10 cellular contexts compared by ENCODE assay signal in the genomic region with DNA sequence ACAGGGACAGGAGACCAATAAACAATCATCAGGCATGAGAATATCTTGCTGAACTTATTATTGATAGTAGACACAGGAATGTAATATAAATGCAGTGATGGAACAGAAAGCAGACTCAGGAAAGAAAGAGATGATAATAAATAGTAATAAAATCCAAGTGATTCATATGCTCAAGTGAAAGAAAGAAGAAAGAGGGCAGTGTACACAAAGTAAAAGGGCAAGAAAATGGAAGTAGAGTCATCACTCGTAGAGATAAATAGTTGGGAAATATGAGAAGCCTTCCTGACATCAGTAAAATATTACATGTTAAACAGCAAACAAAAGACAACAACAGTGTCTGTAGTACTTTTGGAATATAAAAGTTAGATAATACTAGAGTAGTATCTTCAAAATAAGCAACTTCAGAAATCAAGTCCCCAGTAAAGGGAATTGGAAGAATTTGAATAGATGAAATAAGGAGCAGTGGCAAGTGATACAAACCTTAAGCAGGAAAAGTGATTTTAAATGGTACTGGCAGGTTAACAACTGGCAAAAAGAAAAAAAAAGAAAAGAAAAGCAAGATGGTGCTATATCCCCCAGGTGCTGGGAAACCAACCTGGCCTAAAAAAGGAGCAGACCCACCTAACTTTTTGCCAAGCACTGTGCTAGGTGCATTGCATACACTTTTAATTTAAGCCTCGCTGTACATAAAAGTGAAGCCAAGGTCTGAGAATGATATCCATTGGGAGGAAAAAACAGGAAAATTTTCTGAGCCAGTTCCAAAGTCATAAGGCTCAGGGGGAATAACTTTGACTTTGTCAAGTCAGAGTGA.
DNase-seq lines count a peak whose midpoint lies in the region; ATAC-seq and TF ChIP-seq lines count a peak whose summit lies in the region.
"Had no signal": no experiment of that assay in that cellular context is flagged by ENCODE, and none has a peak within 500 bp of the region (broad histone marks: within the 10 kb centered on the region; RNA-seq: fewer than 3 reads in every experiment).

No MANE protein-coding gene starts in this region.

- no peaks in the 10 kb centered on the region for H3K36me3 ChIP-seq in colonic mucosa
- no peaks in the 10 kb centered on the region for H3K36me3 ChIP-seq in lung (ENCODE audit: control insufficient read depth in 2 of 2, insufficient read depth in 2 of 2, low read length in 2 of 2)
- H3K36me3 ChIP-seq in upper lobe of right lung = no peaks in the 10 kb centered on the region

- no peak for TF ChIP-seq CTCF in colonic mucosa (IDR thresholded peaks at IDR 0.05)
- no peak for TF ChIP-seq CTCF in lung (IDR thresholded peaks at IDR 0.05; ENCODE audit: control extremely low read depth, extremely low read depth)
- no peak for TF ChIP-seq CTCF in upper lobe of right lung (IDR thresholded peaks at IDR 0.05)

- H3K9ac ChIP-seq in colonic mucosa (ENCODE audit: low read depth in 2 of 2, low read length in 2 of 2) = no peak overlapping the region

- ATAC-seq in HG03108 (IDR thresholded peaks at IDR 0.05; ENCODE audit: unreplicated experiment) (peak; percentile 6), lung (ENCODE audit: insufficient read depth, low FRiP score) (no peak), upper lobe of right lung (no peak), HG03095 (IDR thresholded peaks at IDR 0.05; ENCODE audit: unreplicated experiment) (no peak), GM18861 (IDR thresholded peaks at IDR 0.05; ENCODE audit: unreplicated experiment) (no peak)

- H3K9me3 ChIP-seq in colonic mucosa = no peaks in the 10 kb centered on the region
- no peaks in the 10 kb centered on the region for H3K9me3 ChIP-seq in lung (ENCODE audit: control insufficient read depth in 2 of 2, insufficient read depth in 1 of 2, low read length in 1 of 2)
- H3K9me3 ChIP-seq in upper lobe of right lung = no peaks in the 10 kb centered on the region

- intact Hi-C loops in colonic mucosa (cut with DNase I) = loop anchor here (5.0 kb wide), 1 partner anchor 35 kb away; no protein-coding TSS in a partner anchor
- intact Hi-C loops in upper lobe of right lung (cut with DNase I) = no loop called here

- H3K27me3 ChIP-seq in colonic mucosa (no peaks in the 10 kb centered on the region), lung (ENCODE audit: control insufficient read depth, insufficient read depth) (no peaks in the 10 kb centered on the region), upper lobe of right lung (no peaks in the 10 kb centered on the region)

- 58 to 72% methylated on average over 2 of the region's 2 CpGs for WGBS in lung, 2 donors

- peak overlapping the region; percentile 74 for H3K27ac ChIP-seq in colonic mucosa
- H3K27ac ChIP-seq in lung (ENCODE audit: low read depth in 1 of 2, low read length in 1 of 2) = peak overlapping the region; percentile 82
- peak overlapping the region; percentile 27 for H3K27ac ChIP-seq in upper lobe of right lung
- H3K27ac ChIP-seq: HL-60 had no signal

- no peak overlapping the region for H3K4me3 ChIP-seq in colonic mucosa
- no peak overlapping the region for H3K4me3 ChIP-seq in lung
- H3K4me3 ChIP-seq in upper lobe of right lung = no peak overlapping the region

- H3K4me1 ChIP-seq in colonic mucosa (peaks cover 8% of the 10 kb centered on the region), lung (ENCODE audit: control insufficient read depth in 2 of 2, insufficient read depth in 2 of 2, low read length in 2 of 2) (peaks cover 0 to 10% of the 10 kb centered on the region in 2 donors), upper lobe of right lung (peaks cover 38% of the 10 kb centered on the region)

- no peak for DNase-seq in colonic mucosa
- no peak for DNase-seq in lung (ENCODE audit: low spot score)
- DNase-seq in upper lobe of right lung = no peak
- DNase-seq in activated T-cell treated with anti-CD3 and anti-CD28 coated beads, Interleukin-2, amount 50 U/mL, for 48 hours = no peak
- DNase-seq in NCI-H128 (lab: John Stamatoyannopoulos, UW; ENCODE audit: unreplicated experiment) = no peak
- DNase-seq: NCI-H526 had no signal

Comparison
In these comparisons a context has a peak if more than half of its experiments do, and no peak if none do; other contexts are left out.
1. H3K27ac ChIP-seq: peak in every context shown above with its lines; median percentile 82 in lung; 74 in colonic mucosa; 27 in upper lobe of right lung.